ENCODE assay signal across 1 cellular context in the genomic region with DNA sequence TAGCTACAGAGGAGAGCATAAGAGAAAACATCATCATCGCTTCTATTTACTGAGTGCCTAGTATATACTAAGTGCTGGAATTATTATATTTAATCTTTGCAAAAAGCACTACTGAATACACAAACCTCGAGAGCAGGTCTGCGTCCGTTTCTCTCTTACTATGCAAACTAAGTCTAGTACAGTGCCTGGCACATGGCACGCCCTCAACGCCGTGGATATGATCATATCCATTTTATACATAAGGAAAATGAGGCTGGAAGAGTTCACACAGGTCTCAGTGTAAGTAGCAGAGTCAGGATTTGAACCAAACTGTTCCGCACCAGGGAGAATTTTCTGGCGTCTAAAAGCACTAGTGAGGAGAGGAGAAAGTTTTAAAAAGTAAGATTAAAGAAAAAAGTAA.
TF ChIP-seq lines count a peak whose summit lies in the region.

No MANE protein-coding gene starts in this region.

TF ChIP-seq in A549, 52 proteins besides CTCF, POLR2A, EP300 and RAD21 (continued from another document):
- TF ChIP-seq, protein P1, sequence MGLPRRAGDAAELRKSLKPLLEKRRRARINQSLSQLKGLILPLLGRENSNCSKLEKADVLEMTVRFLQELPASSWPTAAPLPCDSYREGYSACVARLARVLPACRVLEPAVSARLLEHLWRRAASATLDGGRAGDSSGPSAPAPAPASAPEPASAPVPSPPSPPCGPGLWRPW (IDR thresholded peaks at IDR 0.05) = no peak
